21 cellular contexts compared by ENCODE assay signal in genomic region chr3:125033616-125034015, GRCh38.
"Had no signal": no experiment of that assay in that cellular context is flagged by ENCODE, and none has a peak within 500 bp of the region (broad histone marks: within the 10 kb centered on the region; RNA-seq: fewer than 3 reads in every experiment).

No MANE protein-coding gene starts in this region.

- H3K4me3 Mint-ChIP-seq: activated B cell treated with CpG ODN at 0.5 μM for 24 hours; activated CD8-positive, alpha-beta memory T cell treated with anti-CD3 and anti-CD28 coated beads, Interleukin-2, amount 10 ng/mL, durations not matched to agents 7 days and 5 days; activated CD8-positive, alpha-beta T cell treated with anti-CD3 and anti-CD28 coated beads, Interleukin-2, amount 10 ng/mL, durations not matched to agents 7 days and 5 days; central memory CD8-positive, alpha-beta T cell; dendritic cell treated with granulocyte-macrophage colony-stimulating factor and Interleukin-4, amounts not matched to agents 40 ng/mL and 50 ng/mL, for 4 days; natural killer cell; stimulated activated effector memory CD8-positive, alpha-beta T cell treated with anti-CD3 and anti-CD28 coated beads, Interleukin-12 subunit alpha, Interleukin-12 subunit beta, amount 100 ng/mL, for 72 hours; stimulated activated naive CD8-positive, alpha-beta T cell treated with anti-CD3 and anti-CD28 coated beads, Interleukin-15, Interleukin-2, amounts not matched to agents 100 ng/mL and 50 ng/mL, for 24 hours; T-helper 2 cell treated with Interferon-gamma antibody and Interleukin-4, amounts not matched to agents 5 μg/mL and 100 μg/mL, for 36 hours had no signal

- H3K9me3 Mint-ChIP-seq: activated B cell treated with CpG ODN at 0.5 μM for 24 hours, natural killer cell had no signal

- H3K27me3 Mint-ChIP-seq: activated B cell treated with CpG ODN at 0.5 μM for 24 hours; activated CD8-positive, alpha-beta memory T cell treated with anti-CD3 and anti-CD28 coated beads, Interleukin-2, amount 10 ng/mL, durations not matched to agents 7 days and 5 days; central memory CD8-positive, alpha-beta T cell; dendritic cell treated with granulocyte-macrophage colony-stimulating factor and Interleukin-4, amounts not matched to agents 40 ng/mL and 50 ng/mL, for 4 days; stimulated activated naive CD8-positive, alpha-beta T cell treated with anti-CD3 and anti-CD28 coated beads, Interleukin-15, Interleukin-2, amounts not matched to agents 100 ng/mL and 50 ng/mL, for 24 hours had no signal

- H3K36me3 ChIP-seq: breast epithelium had no signal

- H3K27ac ChIP-seq: breast epithelium, foreskin keratinocyte had no signal

- H3K4me3 ChIP-seq: breast epithelium, esophagus muscularis mucosa, skin epidermis had no signal

- DNase-seq: activated B cell treated with CpG ODN at 0.5 μM for 24 hours; activated CD8-positive, alpha-beta memory T cell treated with anti-CD3 and anti-CD28 coated beads, Interleukin-2, amount 10 ng/mL, durations not matched to agents 7 days and 5 days; activated CD8-positive, alpha-beta T cell treated with anti-CD3 and anti-CD28 coated beads, Interleukin-2, amount 10 ng/mL, durations not matched to agents 7 days and 5 days; activated naive CD4-positive, alpha-beta T cell; activated T-cell treated with anti-CD3 and anti-CD28 coated beads, Interleukin-2, amount 50 U/mL, for 48 hours; effector CD4-positive, alpha-beta T cell; foreskin keratinocyte; left cardiac atrium; natural killer cell; right cardiac atrium; stimulated activated CD4-positive, alpha-beta T cell treated with anti-CD3 and anti-CD28 coated beads, Interleukin-4, amount 100 ng/mL, for 24 hours; T-helper 1 cell had no signal

- H3K9me3 ChIP-seq: breast epithelium, esophagus muscularis mucosa had no signal

- H3K4me1 ChIP-seq: breast epithelium had no signal

- ATAC-seq: activated CD8-positive, alpha-beta memory T cell treated with anti-CD3 and anti-CD28 coated beads, Interleukin-2, amount 10 ng/mL, durations not matched to agents 7 days and 5 days; activated CD8-positive, alpha-beta T cell treated with anti-CD3 and anti-CD28 coated beads, Interleukin-2, amount 10 ng/mL, durations not matched to agents 7 days and 5 days; activated naive CD4-positive, alpha-beta T cell treated with anti-CD3 and anti-CD28 coated beads, Interleukin-2, amount 50 U/mL, for 72 hours; foreskin keratinocyte; left cardiac atrium; natural killer cell; right cardiac atrium; stimulated activated effector memory CD8-positive, alpha-beta T cell treated with anti-CD3 and anti-CD28 coated beads, Interleukin-12 subunit alpha, Interleukin-12 subunit beta, amount 100 ng/mL, for 72 hours had no signal

- H3K27me3 ChIP-seq: breast epithelium, esophagus muscularis mucosa, foreskin keratinocyte had no signal

- H3K27ac Mint-ChIP-seq: activated B cell treated with CpG ODN at 0.5 μM for 24 hours; activated CD8-positive, alpha-beta memory T cell treated with anti-CD3 and anti-CD28 coated beads, Interleukin-2, amount 10 ng/mL, durations not matched to agents 7 days and 5 days; activated CD8-positive, alpha-beta T cell treated with anti-CD3 and anti-CD28 coated beads, Interleukin-2, amount 10 ng/mL, durations not matched to agents 7 days and 5 days; activated naive CD4-positive, alpha-beta T cell treated with anti-CD3 and anti-CD28 coated beads, Interleukin-2, amount 50 U/mL, for 72 hours; dendritic cell treated with granulocyte-macrophage colony-stimulating factor and Interleukin-4, amounts not matched to agents 40 ng/mL and 50 ng/mL, for 4 days; stimulated activated effector memory CD8-positive, alpha-beta T cell treated with anti-CD3 and anti-CD28 coated beads, Interleukin-12 subunit alpha, Interleukin-12 subunit beta, amount 100 ng/mL, for 72 hours; stimulated activated naive CD8-positive, alpha-beta T cell treated with anti-CD3 and anti-CD28 coated beads, Interleukin-15, Interleukin-2, amounts not matched to agents 100 ng/mL and 50 ng/mL, for 24 hours; T-helper 2 cell treated with Interferon-gamma antibody and Interleukin-4, amounts not matched to agents 5 μg/mL and 100 μg/mL, for 36 hours had no signal
